ENCODE assay signal across 19 cellular contexts in genomic region chr1:195740862-195741261, GRCh38.
"Had no signal": no experiment of that assay in that cellular context is flagged by ENCODE, and none has a peak within 500 bp of the region (broad histone marks: within the 10 kb centered on the region; RNA-seq: fewer than 3 reads in every experiment).

No MANE protein-coding gene starts in this region.

- H3K79me2 ChIP-seq: parathyroid adenoma had no signal

- H3K4me1 ChIP-seq: breast epithelium, parathyroid adenoma, sigmoid colon, tibial artery, vagina had no signal

- H3K36me3 ChIP-seq: breast epithelium, neutrophil, sigmoid colon, tibial artery, vagina had no signal

- H3K9ac ChIP-seq: parathyroid adenoma had no signal

- H3K36me3 Mint-ChIP-seq: activated naive CD8-positive, alpha-beta T cell treated with anti-CD3 and anti-CD28 coated beads for 36 hours; natural killer cell had no signal

- DNase-seq: activated B cell treated with CpG ODN at 0.5 μM for 24 hours; activated CD4-positive, alpha-beta T cell treated with anti-CD3 and anti-CD28 coated beads, Interleukin-2, amount 50 U/mL, for 1 hour; activated CD8-positive, alpha-beta memory T cell treated with anti-CD3 and anti-CD28 coated beads for 24 hours; activated naive CD8-positive, alpha-beta T cell treated with anti-CD3 and anti-CD28 coated beads for 36 hours; anterior cingulate cortex; cerebellar nuclear complex; dermis blood vessel endothelial cell; natural killer cell; sigmoid colon; stimulated activated CD4-positive, alpha-beta T cell treated with anti-CD3 and anti-CD28 coated beads, Interleukin-12 subunit alpha, Interleukin-12 subunit beta, amount 100 ng/mL, for 4 hours; stimulated activated CD4-positive, alpha-beta T cell treated with anti-CD3 and anti-CD28 coated beads, Interleukin-2, amount 100 ng/mL, for 24 hours; T-helper 2 cell; tibial artery had no signal

- H3K4me1 Mint-ChIP-seq: activated B cell treated with CpG ODN at 0.5 μM for 24 hours; activated naive CD8-positive, alpha-beta T cell treated with anti-CD3 and anti-CD28 coated beads for 36 hours; natural killer cell had no signal

- H3K4me3 Mint-ChIP-seq: activated B cell treated with CpG ODN at 0.5 μM for 24 hours; activated naive CD8-positive, alpha-beta T cell treated with anti-CD3 and anti-CD28 coated beads for 36 hours; natural killer cell had no signal

- H3K4me3 ChIP-seq: breast epithelium, sigmoid colon, tibial artery, vagina had no signal

- H3K9me3 ChIP-seq: breast epithelium, neutrophil, sigmoid colon, tibial artery, vagina had no signal

- ATAC-seq: left lobe of liver, natural killer cell had no signal

- H3K27ac Mint-ChIP-seq: activated B cell treated with CpG ODN at 0.5 μM for 24 hours; activated naive CD8-positive, alpha-beta T cell treated with anti-CD3 and anti-CD28 coated beads for 36 hours; natural killer cell had no signal

- H3K27ac ChIP-seq: breast epithelium, epithelial cell of prostate, neutrophil, parathyroid adenoma, sigmoid colon, tibial artery, vagina had no signal

- H3K27me3 ChIP-seq: breast epithelium, neutrophil, sigmoid colon, tibial artery, vagina had no signal

- H3K27me3 Mint-ChIP-seq: activated B cell treated with CpG ODN at 0.5 μM for 24 hours; activated naive CD8-positive, alpha-beta T cell treated with anti-CD3 and anti-CD28 coated beads for 36 hours had no signal

- H2AFZ ChIP-seq: parathyroid adenoma had no signal
